9 cellular contexts compared by ENCODE assay signal in the genomic region with DNA sequence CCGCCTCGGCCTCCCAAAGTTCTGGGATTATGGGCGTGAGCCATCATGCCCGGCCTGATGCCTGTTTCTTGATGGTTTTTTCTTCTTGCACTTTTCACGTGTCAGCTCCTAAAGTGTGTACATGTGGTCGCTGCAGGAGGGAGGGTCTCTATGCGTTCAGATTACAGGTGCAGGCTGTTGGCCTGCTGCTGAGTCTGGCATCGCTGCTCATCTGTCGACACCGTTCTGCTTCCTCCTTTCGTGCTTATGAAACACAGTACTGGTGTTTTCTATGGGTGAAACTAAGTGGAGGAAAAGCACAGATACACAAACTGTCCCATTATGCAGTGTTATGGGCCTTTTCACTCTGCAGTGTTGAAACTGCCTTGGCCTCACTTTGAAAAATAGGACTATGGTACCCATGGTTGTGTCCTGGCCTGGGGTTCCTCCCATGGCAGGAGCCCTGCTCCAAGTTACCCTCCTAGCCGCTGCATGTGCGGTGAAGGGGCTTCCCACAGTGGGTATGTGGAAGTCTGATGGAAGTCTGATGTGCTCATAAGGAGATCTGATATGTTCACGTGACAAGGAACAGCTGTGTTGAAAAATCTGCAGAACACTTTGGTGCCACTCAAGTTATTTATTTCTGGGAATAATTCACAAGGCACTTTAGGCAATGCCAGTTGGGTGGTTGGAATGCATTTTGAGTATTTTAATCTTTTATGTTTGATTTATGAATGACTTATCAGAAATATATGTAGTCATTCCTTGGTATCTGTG. TPM values are rescaled to one million over a fixed set of nuclear protein-coding genes. Genes with fewer than 3 reads are reported as not detected.
DNase-seq lines count a peak whose midpoint lies in the region; ATAC-seq, FAIRE-seq and TF ChIP-seq lines count a peak whose summit lies in the region.
"Had no signal": no experiment of that assay in that cellular context is flagged by ENCODE, and none has a peak within 500 bp of the region (broad histone marks: within the 10 kb centered on the region; RNA-seq: fewer than 3 reads in every experiment).

No MANE protein-coding gene starts in this region.

- DNase-seq in GF-D8 (lab: John Stamatoyannopoulos, UW): peak; percentile 89
- peak; percentile 89 for DNase-seq in RPMI8226
- DNase-seq in myocyte (ENCODE audit: low read depth): peak; percentile 89
- no peak for DNase-seq in H54 (ENCODE audit: insufficient read length, low spot score)
- no peak for DNase-seq in cerebellar cortex (ENCODE audit: low spot score)
- DNase-seq in effector CD8-positive, alpha-beta T cell (lab: John Stamatoyannopoulos, UW): no peak
- DNase-seq in NCI-H774 (lab: John Stamatoyannopoulos, UW): no peak
- DNase-seq: NCI-H510A treated with DMSO at 0.1 percent for 48 hours had no signal

- no peak for FAIRE-seq in H54 (lab: Jason Lieb, UNC)

- peak; percentile 35 for ATAC-seq in GM21528 (IDR thresholded peaks at IDR 0.05; ENCODE audit: low FRiP score, unreplicated experiment)

- TF ChIP-seq POLR2A in H54 (IDR thresholded peaks at IDR 0.05; ENCODE audit: low read depth, low read length): no peak

RNA-seq across cellular contexts. Expression of a gene that starts 23.6 kb away (rescaled TPM):
- 172 and 183 TPM in 2 replicates for total RNA-seq in myocyte
- polyA plus RNA-seq in myocyte (2012): 86.7 TPM

RNA-seq across cellular contexts. Expression of a gene that starts 48.0 kb away (rescaled TPM):
- 338 and 363 TPM in 2 replicates for total RNA-seq in myocyte
- polyA plus RNA-seq in myocyte (2012): 123 TPM

RNA-seq across cellular contexts. Expression of a gene that starts 56.3 kb away (rescaled TPM):
- 118 and 123 TPM in 2 replicates for total RNA-seq in myocyte
- polyA plus RNA-seq in myocyte (2012): 85.8 TPM

Comparison
In these comparisons a context has a peak if more than half of its experiments do, and no peak if none do; other contexts are left out.
1. DNase-seq: peak in GF-D8 (single experiment), RPMI8226 (single experiment) and myocyte (single experiment); none in H54 (single experiment), cerebellar cortex (single experiment), effector CD8-positive, alpha-beta T cell (single experiment) and NCI-H774 (single experiment).